Comparison of ENCODE assay signal across 10 cellular contexts in the genomic region with DNA sequence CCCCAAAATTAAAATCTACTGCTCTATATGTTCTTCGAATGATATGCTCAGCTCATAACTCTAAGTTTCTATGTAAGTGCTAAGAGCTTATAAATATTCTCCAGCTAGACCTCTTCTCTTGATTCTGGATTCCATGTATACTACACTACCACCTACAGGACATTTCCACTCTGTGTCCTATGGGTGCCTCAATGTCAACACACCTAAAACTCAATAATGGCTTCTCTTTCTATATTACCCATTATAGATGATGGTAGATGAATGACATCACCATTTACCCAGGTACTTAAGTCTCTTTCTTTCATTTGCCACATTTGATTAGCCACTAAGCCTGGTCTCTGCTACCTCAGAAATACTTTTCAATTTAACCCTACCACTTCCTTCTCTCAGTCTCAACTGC. TPM values are rescaled to one million over a fixed set of nuclear protein-coding genes. Genes with fewer than 3 reads are reported as not detected.
DNase-seq lines count a peak whose midpoint lies in the region; ATAC-seq, FAIRE-seq and TF ChIP-seq lines count a peak whose summit lies in the region.
"Had no signal": no experiment of that assay in that cellular context is flagged by ENCODE, and none has a peak within 500 bp of the region (broad histone marks: within the 10 kb centered on the region; RNA-seq: fewer than 3 reads in every experiment).

No MANE protein-coding gene starts in this region.

- no peaks in the 10 kb centered on the region for H3K4me1 ChIP-seq in GM12878 (ENCODE audit: control insufficient read depth, insufficient read depth, low read length)
- H3K4me1 ChIP-seq in parathyroid adenoma, result no peaks in the 10 kb centered on the region
- H3K4me1 ChIP-seq: BLaER1 had no signal

- H2AFZ ChIP-seq in GM12878 (ENCODE audit: control insufficient read depth, low read depth, low read length) (no peak overlapping the region), parathyroid adenoma (no peak overlapping the region)

- BruUV-seq in GM12878 (replicated peaks; lab: Mats Ljungman, UMichigan), result no TSS peak

- H3K9me3 ChIP-seq in GM12878 (replicated peaks; ENCODE audit: control insufficient read depth, insufficient read depth, low read length), result no peaks in the 10 kb centered on the region
- no peaks in the 10 kb centered on the region for H3K9me3 ChIP-seq in parathyroid adenoma (ENCODE audit: control insufficient read depth, low read length)

- TF ChIP-seq EP300 in GM12878 (IDR thresholded peaks at IDR 0.05; ENCODE audit: borderline replicate concordance in 1 of 2, control insufficient read depth in 1 of 2, low read depth in 2 of 2, low read length in 2 of 2), result no peak

- H3K4me3 ChIP-seq in GM12878 (no peak overlapping the region), parathyroid adenoma (ENCODE audit: low read depth, low read length) (no peak overlapping the region)
- H3K4me3 ChIP-seq: BLaER1 had no signal

- H3K4me2 ChIP-seq in GM12878 (ENCODE audit: control insufficient read depth, insufficient read depth) (no peak overlapping the region), parathyroid adenoma (ENCODE audit: low read length) (no peak overlapping the region)
- H3K4me2 ChIP-seq: BLaER1 had no signal

- ATAC-seq in GM12878 (peak; percentile 84), GM18498 (IDR thresholded peaks at IDR 0.05; ENCODE audit: unreplicated experiment) (no peak)

- H3K36me3 ChIP-seq in GM12878 (ENCODE audit: control insufficient read depth in 2 of 2, insufficient read depth in 2 of 2, low read length in 1 of 2), result no peaks in the 10 kb centered on the region
- no peaks in the 10 kb centered on the region for H3K36me3 ChIP-seq in parathyroid adenoma (ENCODE audit: control insufficient read depth, insufficient read depth, low read length)
- H3K36me3 ChIP-seq: BLaER1 had no signal

- H3K27ac ChIP-seq in GM12878 (ENCODE audit: control insufficient read depth, insufficient read depth), result no peak overlapping the region
- no peak overlapping the region for H3K27ac ChIP-seq in parathyroid adenoma
- H3K27ac ChIP-seq: BLaER1 had no signal

- FAIRE-seq in GM12878 (lab: Jason Lieb, UNC), result no peak

- DNase-seq in NCI-H1436 (lab: John Stamatoyannopoulos, UW) (peak; percentile 16), NCI-H1436 treated with DMSO at 0.1 percent for 48 hours (lab: John Stamatoyannopoulos, UW) (no peak), NAMALWA (ENCODE audit: low spot score) (peak; percentile 57), GM12878 (ENCODE audit: low read depth, low spot score) (no peak), NCI-H2171 (lab: John Stamatoyannopoulos, UW) (no peak), ecto neural progenitor cell (ENCODE audit: low spot score) (no peak)
- DNase-seq: natural killer cell had no signal

- POLR2A ChIA-PET in GM12878 (lab: Charles Lee), result interaction anchor here (0.6 to 1.2 kb wide), 2 partner anchors 9 to 96 kb away, joined by 3 read pairs; no protein-coding TSS in a partner anchor

- RAD21 ChIA-PET in GM12878 (lab: Charles Lee; ENCODE audit: unreplicated experiment), result interaction anchor here (0.6 to 1.9 kb wide), 8 partner anchors 82 to 239 kb away, joined by 3 to 12 read pairs (median 4); no protein-coding TSS in a partner anchor

- no peak overlapping the region for H3K9ac ChIP-seq in GM12878 (ENCODE audit: control insufficient read depth, insufficient read depth, low read length)
- H3K9ac ChIP-seq in parathyroid adenoma, result no peak overlapping the region
- H3K9ac ChIP-seq: BLaER1 had no signal

- CTCF ChIA-PET in GM12878 (lab: Yijun Ruan, JAX), result interaction anchor here (0.6 to 2.2 kb wide), 13 partner anchors 10 to 507 kb away, joined by 3 to 23 read pairs (median 3); no protein-coding TSS in a partner anchor

- intact Hi-C loops in GM12878 (cut with micrococcal nuclease; ENCODE audit: unreplicated experiment), result loop anchor here (1.0 to 10.0 kb wide), 2 partner anchors 88 to 237 kb away; no protein-coding TSS in a partner anchor

- in situ Hi-C loops in GM12878 (cut with MboI), result no loop called here

- H3K27me3 ChIP-seq in GM12878 (replicated peaks in 1 of 2; ENCODE audit: control insufficient read depth in 2 of 2, insufficient read depth in 2 of 2, low read length in 1 of 2), result no peaks in the 10 kb centered on the region
- no peaks in the 10 kb centered on the region for H3K27me3 ChIP-seq in parathyroid adenoma (ENCODE audit: control insufficient read depth, insufficient read depth, low read length)
- H3K27me3 ChIP-seq: BLaER1 had no signal

- no peaks in the 10 kb centered on the region for H4K20me1 ChIP-seq in GM12878 (ENCODE audit: control insufficient read depth, insufficient read depth)
- H4K20me1 ChIP-seq: BLaER1 had no signal

- SMC1A ChIA-PET in GM12878 (lab: Charles Lee; ENCODE audit: uncharacterized antibody, unreplicated experiment), result interaction anchor here (0.6 to 1.5 kb wide), 11 partner anchors 9 to 634 kb away, joined by 3 to 14 read pairs (median 3); no protein-coding TSS in a partner anchor

- WGBS in GM12878 (ENCODE audit: insufficient coverage, insufficient replicate concordance, low lambda C conversion rate, missing lambda C conversion rate), result 36% methylated on average over 1 of the region's 1 CpG

- peak; percentile 49 for TF ChIP-seq RAD21 in GM12878 (IDR thresholded peaks at IDR 0.05; ENCODE audit: insufficient read depth, low read depth, low read length)

- peak; percentile 27 to 47 (median 37); a peak in 4 of 6 replicates for TF ChIP-seq CTCF in GM12878 (IDR thresholded peaks at IDR 0.05 in 2 of 3, conservative IDR thresholded peaks at IDR 0.05 in 1 of 3; ENCODE audit: control insufficient read depth in 2 of 3, extremely low read depth in 1 of 3, insufficient read depth in 1 of 3, low read depth in 3 of 3, low read length in 3 of 3)
- TF ChIP-seq CTCF in parathyroid adenoma (IDR thresholded peaks at IDR 0.05), result peak; percentile 16

- no peak for TF ChIP-seq POLR2A in GM12878 (IDR thresholded peaks at IDR 0.05; ENCODE audit: low read depth, low read length)

- no peaks in the 10 kb centered on the region for H3K79me2 ChIP-seq in GM12878 (ENCODE audit: control insufficient read depth, insufficient read depth, low read length)
- H3K79me2 ChIP-seq in parathyroid adenoma, result no peaks in the 10 kb centered on the region

TF ChIP-seq in GM12878, 131 proteins besides CTCF, POLR2A, EP300 and RAD21 (continues in another document):
- TF ChIP-seq, protein P1, sequence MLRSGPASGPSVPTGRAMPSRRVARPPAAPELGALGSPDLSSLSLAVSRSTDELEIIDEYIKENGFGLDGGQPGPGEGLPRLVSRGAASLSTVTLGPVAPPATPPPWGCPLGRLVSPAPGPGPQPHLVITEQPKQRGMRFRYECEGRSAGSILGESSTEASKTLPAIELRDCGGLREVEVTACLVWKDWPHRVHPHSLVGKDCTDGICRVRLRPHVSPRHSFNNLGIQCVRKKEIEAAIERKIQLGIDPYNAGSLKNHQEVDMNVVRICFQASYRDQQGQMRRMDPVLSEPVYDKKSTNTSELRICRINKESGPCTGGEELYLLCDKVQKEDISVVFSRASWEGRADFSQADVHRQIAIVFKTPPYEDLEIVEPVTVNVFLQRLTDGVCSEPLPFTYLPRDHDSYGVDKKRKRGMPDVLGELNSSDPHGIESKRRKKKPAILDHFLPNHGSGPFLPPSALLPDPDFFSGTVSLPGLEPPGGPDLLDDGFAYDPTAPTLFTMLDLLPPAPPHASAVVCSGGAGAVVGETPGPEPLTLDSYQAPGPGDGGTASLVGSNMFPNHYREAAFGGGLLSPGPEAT (IDR thresholded peaks at IDR 0.05; ENCODE audit: low read depth), result no peak
- TF ChIP-seq IRF3 (IDR thresholded peaks at IDR 0.05), result no peak
- TF ChIP-seq, protein P2, sequence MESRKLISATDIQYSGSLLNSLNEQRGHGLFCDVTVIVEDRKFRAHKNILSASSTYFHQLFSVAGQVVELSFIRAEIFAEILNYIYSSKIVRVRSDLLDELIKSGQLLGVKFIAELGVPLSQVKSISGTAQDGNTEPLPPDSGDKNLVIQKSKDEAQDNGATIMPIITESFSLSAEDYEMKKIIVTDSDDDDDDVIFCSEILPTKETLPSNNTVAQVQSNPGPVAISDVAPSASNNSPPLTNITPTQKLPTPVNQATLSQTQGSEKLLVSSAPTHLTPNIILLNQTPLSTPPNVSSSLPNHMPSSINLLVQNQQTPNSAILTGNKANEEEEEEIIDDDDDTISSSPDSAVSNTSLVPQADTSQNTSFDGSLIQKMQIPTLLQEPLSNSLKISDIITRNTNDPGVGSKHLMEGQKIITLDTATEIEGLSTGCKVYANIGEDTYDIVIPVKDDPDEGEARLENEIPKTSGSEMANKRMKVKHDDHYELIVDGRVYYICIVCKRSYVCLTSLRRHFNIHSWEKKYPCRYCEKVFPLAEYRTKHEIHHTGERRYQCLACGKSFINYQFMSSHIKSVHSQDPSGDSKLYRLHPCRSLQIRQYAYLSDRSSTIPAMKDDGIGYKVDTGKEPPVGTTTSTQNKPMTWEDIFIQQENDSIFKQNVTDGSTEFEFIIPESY (IDR thresholded peaks at IDR 0.05), result no peak

RNA-seq across cellular contexts. Expression of gene TBX19, which starts 41.3 kb away (rescaled TPM):
- total RNA-seq in GM12878 (2013; cell fraction: nucleolus; rRNA removed), result 11.8 and 13.5 TPM in 2 replicates
- 0.73 and 1.1 TPM in 2 replicates for total RNA-seq in GM12878 (2014; rRNA removed)
- 0.83 and 0.89 TPM in 2 replicates for total RNA-seq in GM12878 (2014; rRNA removed; fragmentation: Illumina TruSeq; extraction: Trizol)
- 1.1 and 1.2 TPM in 2 replicates for total RNA-seq in GM12878 (2021)
- 2.6 TPM for polyA plus RNA-seq in GM12878 (2011; ENCODE audit: low read depth)
- polyA plus RNA-seq in GM12878 (2011; rRNA removed), result 5.9 and 6.9 TPM in 2 replicates
- 4.6 and 5.6 TPM in 2 replicates for polyA plus RNA-seq in GM12878 (2011; cell fraction: cytosol; rRNA removed)
- polyA plus RNA-seq in GM12878 (2011; cell fraction: nucleus; rRNA removed), result 10.6 and 13.7 TPM in 2 replicates
- polyA plus RNA-seq in GM12878 (2012), result 3.1 and 3.7 TPM in 2 replicates
- 1.6 and 2.2 TPM in 2 replicates for polyA plus RNA-seq in GM12878 (2014; fragmentation: Illumina TruSeq; extraction: Trizol)
- polyA plus RNA-seq in GM12878 (2014; fragmentation: Nextera tagmentation; extraction: Ambion mirVana), result under 1 TPM; 0.13 to 0.53 TPM
- polyA plus RNA-seq in GM12878 (2014; rRNA removed), result 1.5 and 2.1 TPM in 2 replicates
- polyA plus RNA-seq in GM12878 (2016; fragmentation: Nextera tagmentation; extraction: Ambion mirVana), result 1 to 10 TPM; 1.1 to 1.2 TPM
- 4.7 and 6.7 TPM in 2 replicates for polyA minus RNA-seq in GM12878 (2011; rRNA and poly(A)+ RNA removed)
- polyA minus RNA-seq in GM12878 (2011; cell fraction: cytosol; rRNA and poly(A)+ RNA removed), result 0.94 and 1.2 TPM in 2 replicates
- polyA minus RNA-seq in GM12878 (2011; cell fraction: nucleus; rRNA and poly(A)+ RNA removed), result 3.9 and 6.5 TPM in 2 replicates

Comparison
In these comparisons a context has a peak if more than half of its experiments do, and no peak if none do; other contexts are left out.
1. DNase-seq: peak in NCI-H1436 (single experiment) and NAMALWA (single experiment); none in NCI-H1436 treated with DMSO at 0.1 percent for 48 hours (single experiment), GM12878 (single experiment), NCI-H2171 (single experiment) and ecto neural progenitor cell (single experiment).